14 cellular contexts compared by ENCODE assay signal in the genomic region with DNA sequence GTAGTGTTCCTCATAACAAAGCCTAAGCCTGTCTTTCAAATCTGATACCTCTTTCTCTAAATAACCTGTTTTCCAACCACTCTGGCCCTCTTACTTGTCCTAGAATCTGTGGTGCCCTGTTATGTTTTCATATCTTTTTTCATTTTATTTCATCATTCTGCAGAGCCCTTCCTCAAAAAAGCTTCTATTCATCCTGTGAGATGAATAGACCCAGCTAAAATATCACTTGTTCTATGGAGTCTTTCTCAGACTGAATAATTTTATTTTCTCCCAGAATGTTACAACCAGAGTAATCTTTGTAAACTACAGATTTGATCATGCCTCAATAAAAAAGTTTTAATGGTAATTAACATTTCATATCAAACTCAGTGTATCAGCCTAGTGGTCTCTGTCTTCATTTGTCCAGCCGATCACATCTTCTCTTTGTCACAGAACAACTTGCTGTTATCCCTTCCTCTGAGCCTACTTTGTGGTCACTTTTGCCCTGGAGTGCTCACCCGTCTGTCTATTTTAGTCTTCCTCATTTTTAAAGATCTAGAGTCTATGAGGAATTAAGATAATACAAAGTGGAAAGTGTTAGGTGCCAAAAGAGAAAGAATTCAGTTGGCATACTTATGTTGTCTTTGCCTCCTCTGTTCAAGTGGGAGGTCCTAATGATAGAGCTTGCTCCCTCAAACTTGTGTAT.
DNase-seq lines count a peak whose midpoint lies in the region; ATAC-seq, FAIRE-seq and TF ChIP-seq lines count a peak whose summit lies in the region.
"Had no signal": no experiment of that assay in that cellular context is flagged by ENCODE, and none has a peak within 500 bp of the region (broad histone marks: within the 10 kb centered on the region; RNA-seq: fewer than 3 reads in every experiment).

No MANE protein-coding gene starts in this region.

- TF ChIP-seq RAD21 in K562 (CRISPR knock-in tag; conservative IDR thresholded peaks at IDR 0.05 in 1 of 2, IDR thresholded peaks at IDR 0.05 in 1 of 2) = no peak

- POLR2A ChIA-PET in K562 (lab: Yijun Ruan, JAX) = interaction anchor here (1.0 to 2.3 kb wide), 5 partner anchors 10 to 77 kb away, joined by 3 to 16 read pairs (median 5); a partner anchor contains a TSS

- H4K20me1 ChIP-seq in OCI-LY1 (ENCODE audit: insufficient read depth, low read length) = no peaks in the 10 kb centered on the region
- no peaks in the 10 kb centered on the region for H4K20me1 ChIP-seq in K562 (replicated peaks; ENCODE audit: control insufficient read depth, insufficient read depth, low read length)

- FAIRE-seq in K562 (lab: Jason Lieb, UNC) = peak; percentile 6
- FAIRE-seq: islet of Langerhans had no signal

- H3K4me2 ChIP-seq in OCI-LY1 (ENCODE audit: low read length) (peak overlapping the region; percentile 44), K562 (ENCODE audit: insufficient read depth, low read length) (peak overlapping the region; percentile 72)

- H3K9me3 ChIP-seq in OCI-LY1 (ENCODE audit: low read length) (peaks cover 3% of the 10 kb centered on the region; the same call in 1 of the 2 replicates), K562 (replicated peaks; ENCODE audit: control insufficient read depth, insufficient read depth, low read depth, low read length) (no peaks in the 10 kb centered on the region), right lobe of liver (no peaks in the 10 kb centered on the region)
- H3K9me3 ChIP-seq: HAP-1, MG63 had no signal

- ATAC-seq in K562 = peak; percentile 46
- ATAC-seq in activated CD4-positive, CD25-positive, alpha-beta regulatory T cell treated with anti-CD3 and anti-CD28 coated beads, Interleukin-2, amount 50 U/mL, for 24 hours = no peak
- ATAC-seq in right lobe of liver = no peak

- 0 out of 2 replicates have a peak, but pooled peaks cover 3% of the 10 kb centered on the region for H3F3A ChIP-seq in OCI-LY1 (ENCODE audit: insufficient read depth, low read length)

- H3K79me2 ChIP-seq in OCI-LY1 (ENCODE audit: insufficient read depth, low read length) (peaks cover 30% of the 10 kb centered on the region), K562 (ENCODE audit: control insufficient read depth, insufficient read depth, low read length) (peaks cover 92% of the 10 kb centered on the region)

- H3K4me1 ChIP-seq in OCI-LY1 (ENCODE audit: insufficient read depth, low read length, severe bottlenecking) = peaks cover 65% of the 10 kb centered on the region
- peaks cover 23 to 65% of the 10 kb centered on the region in 2 experiments for H3K4me1 ChIP-seq in K562 (replicated peaks in 1 of 2; ENCODE audit: control insufficient read depth in 2 of 2, insufficient read depth in 2 of 2, low read length in 2 of 2)
- H3K4me1 ChIP-seq in right lobe of liver = no peaks in the 10 kb centered on the region

- H3K36me3 ChIP-seq in OCI-LY1 (ENCODE audit: insufficient read depth, low read length) = peaks cover 45% of the 10 kb centered on the region
- H3K36me3 ChIP-seq in K562 (ENCODE audit: control insufficient read depth, insufficient read depth, low read length) = peaks cover 17% of the 10 kb centered on the region
- H3K36me3 ChIP-seq in right lobe of liver = no peaks in the 10 kb centered on the region
- H3K36me3 ChIP-seq: HAP-1, MG63 had no signal

- no peak for TF ChIP-seq POLR2A in K562 (conservative IDR thresholded peaks at IDR 0.05)
- TF ChIP-seq POLR2A in right lobe of liver (IDR thresholded peaks at IDR 0.05) = no peak

- H3K9me2 ChIP-seq in OCI-LY1 (ENCODE audit: low read depth, low read length) = no peaks in the 10 kb centered on the region

- WGBS in K562 (ENCODE audit: insufficient coverage, low coverage, missing lambda C conversion rate) = 0% methylated on average over 2 of the region's 2 CpGs
- WGBS in right lobe of liver (ENCODE audit: insufficient coverage, low coverage, low lambda C conversion rate, missing lambda C conversion rate) = 75% methylated on average over 2 of the region's 2 CpGs

- H3K9ac ChIP-seq in OCI-LY1 (ENCODE audit: low read length) (peak overlapping the region; percentile 35), K562 (ENCODE audit: insufficient read depth in 1 of 2, low read depth in 2 of 2, low read length in 2 of 2) (peak overlapping the region in 1 of 2 experiments; percentile 11; a peak in 2 of 4 replicates)

- H2AFZ ChIP-seq in OCI-LY1 (ENCODE audit: low read length) = no peak overlapping the region
- H2AFZ ChIP-seq in K562 (ENCODE audit: low read depth, low read length) = peak overlapping the region; percentile 7; the same call in 1 of the 2 replicates

- no peak; the same call in 1 of the 2 replicates for TF ChIP-seq EP300 in K562 (IDR thresholded peaks at IDR 0.05; ENCODE audit: low read length)

- H3K27ac ChIP-seq in OCI-LY1 (ENCODE audit: low read depth, low read length, poor library complexity, severe bottlenecking) (peak overlapping the region; percentile 90), K562 (ENCODE audit: extremely low read depth, low read depth, low read length) (peak overlapping the region; percentile 62), right lobe of liver (no peak overlapping the region)
- H3K27ac ChIP-seq: skin epidermis had no signal

- no peak for TF ChIP-seq CTCF in OCI-LY1 (IDR thresholded peaks at IDR 0.05; ENCODE audit: low read length)
- TF ChIP-seq CTCF in K562 (IDR thresholded peaks at IDR 0.05 in 2 of 3, conservative IDR thresholded peaks at IDR 0.05 in 1 of 3; ENCODE audit: insufficient read depth in 2 of 3, low read depth in 1 of 3, low read length in 3 of 3) = no peak
- no peak for TF ChIP-seq CTCF in right lobe of liver (IDR thresholded peaks at IDR 0.05)

- H3K27me3 ChIP-seq in OCI-LY1 (ENCODE audit: insufficient read depth, low read length) (no peaks in the 10 kb centered on the region), K562 (ENCODE audit: control insufficient read depth in 2 of 2, insufficient read depth in 2 of 2, low read length in 2 of 2) (no peaks in the 10 kb centered on the region), right lobe of liver (no peaks in the 10 kb centered on the region)
- H3K27me3 ChIP-seq: MG63 had no signal

- H3K9me1 ChIP-seq in K562 (ENCODE audit: control insufficient read depth, insufficient read depth, low read length) = no peaks in the 10 kb centered on the region

- DNase-seq in AML-193 (lab: John Stamatoyannopoulos, UW) (peak; percentile 67 to 75), EH (ENCODE audit: low read depth) (peak; percentile 8), K562 (ENCODE audit: extremely low read depth in 1 of 4, low spot score in 3 of 4) (peak in 1 of 4 experiments; percentile 48), NCI-H2227 (lab: John Stamatoyannopoulos, UW; ENCODE audit: unreplicated experiment) (no peak), D341Med (ENCODE audit: low spot score) (no peak), right lobe of liver (no peak)
- DNase-seq: MG63, NCI-H82, T1000 had no signal

- peak overlapping the region; percentile 1 for H3K4me3 ChIP-seq in OCI-LY1 (ENCODE audit: low read depth, low read length, poor library complexity, severe bottlenecking)
- H3K4me3 ChIP-seq in K562 = no peak overlapping the region
- H3K4me3 ChIP-seq in right lobe of liver = no peak overlapping the region
- H3K4me3 ChIP-seq: HAP-1, MG63, skin epidermis had no signal

- intact Hi-C loops in K562 (cut with micrococcal nuclease) = loop anchor here (5.0 to 10.0 kb wide), 4 partner anchors 49 to 187 kb away; no protein-coding TSS in a partner anchor
- intact Hi-C loops in right lobe of liver (cut with DNase I) = no loop called here

- BruUV-seq in K562 (replicated peaks; lab: Mats Ljungman, UMichigan) = no TSS peak

- in situ Hi-C loops in K562 (cut with MboI) = no loop called here

- CTCF ChIA-PET in K562 (lab: Yijun Ruan, JAX; ENCODE audit: low intra/inter-chr PET ratio) = no interaction called here

TF ChIP-seq in K562, 482 proteins besides CTCF, POLR2A, EP300 and RAD21 (continues in another document):
- TF ChIP-seq MCM7 (IDR thresholded peaks at IDR 0.05) (no peak), MEF2A (IDR thresholded peaks at IDR 0.05; ENCODE audit: control insufficient read depth, low read depth, low read length) (peak; percentile 77), HEY1 (CRISPR knock-in tag; IDR thresholded peaks at IDR 0.05; ENCODE audit: borderline replicate concordance) (no peak), KLF16 (IDR thresholded peaks at IDR 0.05) (0 out of 2 replicates have a peak, but pooled peaks have one; percentile 11), BRD4 (IDR thresholded peaks at IDR 0.05) (0 out of 2 replicates have a peak, but pooled peaks have one; percentile 12), RAD51 (IDR thresholded peaks at IDR 0.05; ENCODE audit: borderline replicate concordance, low read depth) (no peak)
- TF ChIP-seq, protein P1, sequence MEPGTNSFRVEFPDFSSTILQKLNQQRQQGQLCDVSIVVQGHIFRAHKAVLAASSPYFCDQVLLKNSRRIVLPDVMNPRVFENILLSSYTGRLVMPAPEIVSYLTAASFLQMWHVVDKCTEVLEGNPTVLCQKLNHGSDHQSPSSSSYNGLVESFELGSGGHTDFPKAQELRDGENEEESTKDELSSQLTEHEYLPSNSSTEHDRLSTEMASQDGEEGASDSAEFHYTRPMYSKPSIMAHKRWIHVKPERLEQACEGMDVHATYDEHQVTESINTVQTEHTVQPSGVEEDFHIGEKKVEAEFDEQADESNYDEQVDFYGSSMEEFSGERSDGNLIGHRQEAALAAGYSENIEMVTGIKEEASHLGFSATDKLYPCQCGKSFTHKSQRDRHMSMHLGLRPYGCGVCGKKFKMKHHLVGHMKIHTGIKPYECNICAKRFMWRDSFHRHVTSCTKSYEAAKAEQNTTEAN (CRISPR knock-in tag; IDR thresholded peaks at IDR 0.05) = no peak
- TF ChIP-seq, protein P2, sequence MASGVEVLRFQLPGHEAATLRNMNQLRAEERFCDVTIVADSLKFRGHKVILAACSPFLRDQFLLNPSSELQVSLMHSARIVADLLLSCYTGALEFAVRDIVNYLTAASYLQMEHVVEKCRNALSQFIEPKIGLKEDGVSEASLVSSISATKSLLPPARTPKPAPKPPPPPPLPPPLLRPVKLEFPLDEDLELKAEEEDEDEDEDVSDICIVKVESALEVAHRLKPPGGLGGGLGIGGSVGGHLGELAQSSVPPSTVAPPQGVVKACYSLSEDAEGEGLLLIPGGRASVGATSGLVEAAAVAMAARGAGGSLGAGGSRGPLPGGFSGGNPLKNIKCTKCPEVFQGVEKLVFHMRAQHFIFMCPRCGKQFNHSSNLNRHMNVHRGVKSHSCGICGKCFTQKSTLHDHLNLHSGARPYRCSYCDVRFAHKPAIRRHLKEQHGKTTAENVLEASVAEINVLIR (CRISPR knock-in tag; IDR thresholded peaks at IDR 0.05) = no peak

Comparison
In these comparisons a context has a peak if more than half of its experiments do, and no peak if none do; other contexts are left out.
1. DNase-seq: peak in AML-193 (2 of 2) and EH (single experiment); none in NCI-H2227 (single experiment), D341Med (single experiment) and right lobe of liver (0 of 3).
2. H3K27ac ChIP-seq: peak in OCI-LY1 (single experiment) and K562 (single experiment); none in right lobe of liver (0 of 3).